In the genomic region with DNA sequence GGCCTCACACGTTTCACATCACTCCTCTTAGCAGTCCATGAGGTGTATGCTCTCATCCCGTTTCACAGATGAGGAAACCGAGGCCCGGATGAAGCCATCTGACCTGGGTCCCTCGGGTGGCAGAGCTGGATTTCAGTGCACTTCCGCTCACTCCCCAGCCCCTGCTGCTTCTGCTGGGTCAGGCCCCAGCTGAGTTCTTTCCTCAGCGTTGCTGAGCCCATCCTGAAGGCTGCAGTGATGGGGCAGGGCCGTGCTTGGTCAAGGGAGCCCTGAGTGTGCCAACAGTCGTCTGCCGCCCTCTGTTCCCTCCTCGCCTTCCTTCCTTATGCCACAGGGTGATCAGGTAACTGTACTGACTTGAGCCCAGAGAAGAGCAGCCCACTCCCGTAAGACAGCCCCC, we compare ENCODE assay signal across 28 cellular contexts.
"Had no signal": no experiment of that assay in that cellular context is flagged by ENCODE, and none has a peak within 500 bp of the region (broad histone marks: within the 10 kb centered on the region; RNA-seq: fewer than 3 reads in every experiment).

No MANE protein-coding gene starts in this region.

- H3K79me2 ChIP-seq: hepatocyte had no signal

- H3K27me3 Mint-ChIP-seq: central memory CD8-positive, alpha-beta T cell; dendritic cell treated with granulocyte-macrophage colony-stimulating factor and Interleukin-4, amounts not matched to agents 40 ng/mL and 50 ng/mL, for 4 days; naive B cell; natural killer cell treated with Interleukin-12 subunit alpha and Interleukin-12 subunit beta and Interleukin-15 and Interleukin-18, amount 100 ng/mL, for 72 hours; progenitor cell of endocrine pancreas; stimulated activated memory B cell treated with anti-CD40 and anti-IgM and Interleukin-4, amounts not matched to agents 10 μg/mL and 1 μg/mL and 100 μg/mL, for 72 hours had no signal

- H3K27ac ChIP-seq: colonic mucosa, epithelial cell of prostate, esophagus muscularis mucosa, foreskin keratinocyte, hepatocyte, parathyroid adenoma, sigmoid colon, testis, tibial artery, upper lobe of left lung had no signal

- H2AFZ ChIP-seq: hepatocyte, parathyroid adenoma had no signal

- H3K4me3 Mint-ChIP-seq: central memory CD8-positive, alpha-beta T cell; dendritic cell treated with granulocyte-macrophage colony-stimulating factor and Interleukin-4, amounts not matched to agents 40 ng/mL and 50 ng/mL, for 4 days; endodermal cell; mesothelial cell of epicardium; naive B cell; natural killer cell treated with Interleukin-12 subunit alpha and Interleukin-12 subunit beta and Interleukin-15 and Interleukin-18, amount 100 ng/mL, for 72 hours; neural crest cell; stimulated activated memory B cell treated with anti-CD40 and anti-IgM and Interleukin-4, amounts not matched to agents 10 μg/mL and 1 μg/mL and 100 μg/mL, for 72 hours had no signal

- H3K4me3 ChIP-seq: colonic mucosa, esophagus muscularis mucosa, hepatocyte, mucosa of descending colon, sigmoid colon, testis, tibial artery, upper lobe of left lung had no signal

- H3K4me1 Mint-ChIP-seq: endodermal cell, mesothelial cell of epicardium, neural crest cell had no signal

- DNase-seq: colonic mucosa; effector CD8-positive, alpha-beta T cell; endodermal cell; foreskin keratinocyte; glutamatergic neuron; left colon; mesenchymal stem cell; mucosa of descending colon; naive B cell; sigmoid colon; stimulated activated CD4-positive, alpha-beta T cell treated with anti-CD3 and anti-CD28 coated beads, Interleukin-4, amount 100 ng/mL, for 4 hours; stimulated activated naive CD8-positive, alpha-beta T cell treated with anti-CD3 and anti-CD28 coated beads, Interleukin-15, Interleukin-2, amounts not matched to agents 100 U/mL and 50 U/mL, for 24 hours; substantia nigra; testis; tibial artery had no signal

- H3K9me3 ChIP-seq: colonic mucosa, esophagus muscularis mucosa, mucosa of descending colon, sigmoid colon, testis, tibial artery, upper lobe of left lung had no signal

- H3K9me3 Mint-ChIP-seq: central memory CD8-positive, alpha-beta T cell; dendritic cell treated with granulocyte-macrophage colony-stimulating factor and Interleukin-4, amounts not matched to agents 40 ng/mL and 50 ng/mL, for 4 days; endodermal cell; mesothelial cell of epicardium; naive B cell; natural killer cell treated with Interleukin-12 subunit alpha and Interleukin-12 subunit beta and Interleukin-15 and Interleukin-18, amount 100 ng/mL, for 72 hours; neural crest cell; stimulated activated memory B cell treated with anti-CD40 and anti-IgM and Interleukin-4, amounts not matched to agents 10 μg/mL and 1 μg/mL and 100 μg/mL, for 72 hours had no signal

- ATAC-seq: foreskin keratinocyte; left colon; mucosa of descending colon; natural killer cell treated with Interleukin-12 subunit alpha and Interleukin-12 subunit beta and Interleukin-15 and Interleukin-18, amount 100 ng/mL, for 72 hours; stimulated activated memory B cell treated with anti-CD40 and anti-IgM and Interleukin-4, amounts not matched to agents 10 μg/mL and 1 μg/mL and 100 μg/mL, for 72 hours; stimulated activated naive CD8-positive, alpha-beta T cell treated with anti-CD3 and anti-CD28 coated beads, Interleukin-15, Interleukin-2, amounts not matched to agents 100 U/mL and 50 U/mL, for 24 hours had no signal

- H3K4me2 ChIP-seq: hepatocyte had no signal

- H3K9ac ChIP-seq: parathyroid adenoma had no signal

- H3K4me1 ChIP-seq: colonic mucosa, foreskin keratinocyte, parathyroid adenoma, testis, tibial artery had no signal

- H3K27me3 ChIP-seq: colonic mucosa, esophagus muscularis mucosa, foreskin keratinocyte, hepatocyte, sigmoid colon, testis, tibial artery, upper lobe of left lung had no signal

- FAIRE-seq: urothelium cell line had no signal
